Comparison of ENCODE assay signal across 1 cellular context in the genomic region with DNA sequence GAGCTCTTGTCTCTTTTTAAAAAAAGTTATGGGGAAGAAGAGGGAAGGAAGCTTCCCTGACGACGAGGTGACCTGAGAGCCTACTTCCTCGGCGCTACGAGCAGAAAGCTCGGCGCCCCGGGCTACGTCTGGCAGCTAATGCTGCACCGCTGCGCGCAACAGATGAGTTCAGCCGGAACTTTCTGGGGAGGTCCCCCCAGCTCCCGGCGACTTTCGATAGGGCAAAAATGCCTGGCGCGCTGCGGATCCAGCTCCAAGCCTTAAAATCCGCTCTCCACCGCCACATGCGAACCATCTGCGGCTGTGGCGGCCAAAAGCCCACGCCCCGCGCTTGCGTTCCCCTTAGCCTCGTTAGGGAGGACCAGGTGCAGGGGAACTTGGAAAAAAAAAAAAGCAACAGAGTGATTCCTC.
TF ChIP-seq lines count a peak whose summit lies in the region.

No MANE protein-coding gene starts in this region.

TF ChIP-seq in HepG2, 621 proteins besides CTCF, POLR2A, EP300 and RAD21 (continued from another document):
- TF ChIP-seq, protein P1, sequence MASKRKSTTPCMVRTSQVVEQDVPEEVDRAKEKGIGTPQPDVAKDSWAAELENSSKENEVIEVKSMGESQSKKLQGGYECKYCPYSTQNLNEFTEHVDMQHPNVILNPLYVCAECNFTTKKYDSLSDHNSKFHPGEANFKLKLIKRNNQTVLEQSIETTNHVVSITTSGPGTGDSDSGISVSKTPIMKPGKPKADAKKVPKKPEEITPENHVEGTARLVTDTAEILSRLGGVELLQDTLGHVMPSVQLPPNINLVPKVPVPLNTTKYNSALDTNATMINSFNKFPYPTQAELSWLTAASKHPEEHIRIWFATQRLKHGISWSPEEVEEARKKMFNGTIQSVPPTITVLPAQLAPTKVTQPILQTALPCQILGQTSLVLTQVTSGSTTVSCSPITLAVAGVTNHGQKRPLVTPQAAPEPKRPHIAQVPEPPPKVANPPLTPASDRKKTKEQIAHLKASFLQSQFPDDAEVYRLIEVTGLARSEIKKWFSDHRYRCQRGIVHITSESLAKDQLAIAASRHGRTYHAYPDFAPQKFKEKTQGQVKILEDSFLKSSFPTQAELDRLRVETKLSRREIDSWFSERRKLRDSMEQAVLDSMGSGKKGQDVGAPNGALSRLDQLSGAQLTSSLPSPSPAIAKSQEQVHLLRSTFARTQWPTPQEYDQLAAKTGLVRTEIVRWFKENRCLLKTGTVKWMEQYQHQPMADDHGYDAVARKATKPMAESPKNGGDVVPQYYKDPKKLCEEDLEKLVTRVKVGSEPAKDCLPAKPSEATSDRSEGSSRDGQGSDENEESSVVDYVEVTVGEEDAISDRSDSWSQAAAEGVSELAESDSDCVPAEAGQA (IDR thresholded peaks at IDR 0.05; ENCODE audit: low read depth) = 0 out of 2 replicates have a peak, but pooled peaks have one; percentile 4
- TF ChIP-seq, protein P1 (CRISPR knock-in tag; IDR thresholded peaks at IDR 0.05; ENCODE audit: borderline replicate concordance) = no peak
- no peak for TF ChIP-seq ZNF274 (CRISPR knock-in tag; IDR thresholded peaks at IDR 0.05)
TF ChIP-seq in HepG2: peak in this region for 12.
